ENCODE assay signal across 23 cellular contexts in genomic region chr2:235499306-235499812, GRCh38. TPM values are rescaled to one million over a fixed set of nuclear protein-coding genes. Genes with fewer than 3 reads are reported as not detected.
DNase-seq lines count a peak whose midpoint lies in the region; ATAC-seq and TF ChIP-seq lines count a peak whose summit lies in the region.
"Had no signal": no experiment of that assay in that cellular context is flagged by ENCODE, and none has a peak within 500 bp of the region (broad histone marks: within the 10 kb centered on the region; RNA-seq: fewer than 3 reads in every experiment).

No MANE protein-coding gene starts in this region.

- H3F3A ChIP-seq in neural progenitor cell (ENCODE audit: low read depth) = peaks cover 26% of the 10 kb centered on the region

- H3K36me3 Mint-ChIP-seq in WTC11 (no peaks in the 10 kb centered on the region), neural progenitor cell (peaks cover 16% of the 10 kb centered on the region)
- H3K36me3 Mint-ChIP-seq: CD8-positive, alpha-beta T cell had no signal

- TF ChIP-seq CTCF in WTC11 (IDR thresholded peaks at IDR 0.05) = no peak
- TF ChIP-seq CTCF in adrenal gland (IDR thresholded peaks at IDR 0.05) = no peak
- no peak for TF ChIP-seq CTCF in neural progenitor cell (IDR thresholded peaks at IDR 0.05)

- H2BK120ac ChIP-seq in mesenchymal stem cell (ENCODE audit: low read depth, low read length) = no peak overlapping the region

- POLR2A ChIA-PET in WTC11 (lab: Charles Lee) = no interaction called here

- H4K91ac ChIP-seq in mesenchymal stem cell (ENCODE audit: low read length) = no peak overlapping the region

- no peak overlapping the region for H3K18ac ChIP-seq in mesenchymal stem cell (ENCODE audit: low read depth in 1 of 2, low read length in 2 of 2)

- H2BK5ac ChIP-seq in mesenchymal stem cell (ENCODE audit: low read depth, low read length, poor library complexity, severe bottlenecking) = no peak overlapping the region

- H3K27me3 ChIP-seq in mesenchymal stem cell (ENCODE audit: control insufficient read depth in 1 of 2, insufficient read depth in 1 of 2, low read length in 2 of 2) (no peaks in the 10 kb centered on the region), adrenal gland (no peaks in the 10 kb centered on the region), neural progenitor cell (no peaks in the 10 kb centered on the region)
- H3K27me3 ChIP-seq: MG63 had no signal

- TF ChIP-seq EP300 in Ishikawa (IDR thresholded peaks at IDR 0.05; ENCODE audit: borderline replicate concordance) = no peak

- no peak overlapping the region for H3K9ac ChIP-seq in mesenchymal stem cell (ENCODE audit: low read length)
- no peak overlapping the region for H3K9ac ChIP-seq in neural progenitor cell

- H3K27ac ChIP-seq in mesenchymal stem cell (ENCODE audit: low read length, poor library complexity, severe bottlenecking) (no peak overlapping the region), adrenal gland (no peak overlapping the region), neural progenitor cell (no peak overlapping the region)
- H3K27ac ChIP-seq: 22Rv1, RWPE1, SK-N-MC had no signal

- CTCF ChIA-PET in WTC11 (lab: Charles Lee) = interaction anchor here (1.5 to 4.1 kb wide), 4 partner anchors 15 to 247 kb away, joined by 5 to 17 read pairs (median 7); no protein-coding TSS in a partner anchor

- H3K4me3 Mint-ChIP-seq in WTC11 (no peak overlapping the region), neural progenitor cell (no peak overlapping the region)
- H3K4me3 Mint-ChIP-seq: CD8-positive, alpha-beta T cell; H9 had no signal

- H2BK15ac ChIP-seq in mesenchymal stem cell (ENCODE audit: low read depth, poor library complexity, severe bottlenecking) = peak overlapping the region; percentile 60

- no peak overlapping the region for H2AK5ac ChIP-seq in mesenchymal stem cell (ENCODE audit: low read length, severe bottlenecking)

- H3K4me2 ChIP-seq in mesenchymal stem cell (ENCODE audit: low read length, poor library complexity, severe bottlenecking) = no peak overlapping the region
- no peak overlapping the region for H3K4me2 ChIP-seq in neural progenitor cell

- H3K4me1 Mint-ChIP-seq in WTC11 (peaks cover 82% of the 10 kb centered on the region), neural progenitor cell (peaks cover 85% of the 10 kb centered on the region)

- in situ Hi-C loops in KBM-7 (cut with MboI; ENCODE audit: low pct_unique_long_range_greater_than_20kb, low sequenced_read_pairs) = no loop called here

- DNase-seq in NCI-H2107 treated with DMSO at 0.1 percent for 48 hours (lab: John Stamatoyannopoulos, UW; ENCODE audit: unreplicated experiment) (peak; percentile 48), NCI-H2107 (lab: John Stamatoyannopoulos, UW) (no peak), WTC11 (ENCODE audit: low spot score) (no peak), mesenchymal stem cell (no peak), KBM-7 (no peak), adrenal gland (no peak), neural progenitor cell (ENCODE audit: low spot score) (no peak)
- DNase-seq: AML-193; CD8-positive, alpha-beta T cell; DND-41; IMR-90; MG63; NCI-H1048; NCI-H1417 treated with DMSO at 0.1 percent for 48 hours; NCI-H187 treated with DMSO at 0.1 percent for 48 hours; NCI-H226; NCI-H526 treated with DMSO at 0.1 percent for 48 hours; SHP77 treated with DMSO at 0.1 percent for 48 hours had no signal

- peaks cover 25% of the 10 kb centered on the region for H3K79me1 ChIP-seq in mesenchymal stem cell (replicated peaks; ENCODE audit: low read length, poor library complexity, severe bottlenecking)

- H3K27ac Mint-ChIP-seq in WTC11 (peak overlapping the region; percentile 80), neural progenitor cell (no peak overlapping the region)
- H3K27ac Mint-ChIP-seq: CD8-positive, alpha-beta T cell had no signal

- no peak overlapping the region for H3K14ac ChIP-seq in mesenchymal stem cell (ENCODE audit: low read length in 2 of 2)

- peaks cover 0 to 8% of the 10 kb centered on the region in 2 experiments for H3K36me3 ChIP-seq in mesenchymal stem cell (ENCODE audit: control insufficient read depth in 1 of 2, insufficient read depth in 2 of 2, low read depth in 1 of 2, low read length in 2 of 2)
- no peaks in the 10 kb centered on the region for H3K36me3 ChIP-seq in adrenal gland (replicated peaks in 1 of 2)
- no peaks in the 10 kb centered on the region for H3K36me3 ChIP-seq in neural progenitor cell
- H3K36me3 ChIP-seq: MG63 had no signal

- no peak for TF ChIP-seq RAD21 in Ishikawa (IDR thresholded peaks at IDR 0.05; ENCODE audit: low read depth)

- peaks cover 40% of the 10 kb centered on the region for H3K4me1 ChIP-seq in mesenchymal stem cell (ENCODE audit: control insufficient read depth, insufficient read depth, low read depth, low read length)
- peaks cover 12 to 23% of the 10 kb centered on the region in 2 donors for H3K4me1 ChIP-seq in adrenal gland (replicated peaks in 1 of 2)
- peaks cover 86% of the 10 kb centered on the region for H3K4me1 ChIP-seq in neural progenitor cell

- no peak overlapping the region for H3K4ac ChIP-seq in mesenchymal stem cell (ENCODE audit: low read depth in 1 of 2, low read length in 2 of 2)

- no peak for TF ChIP-seq POLR2A in adrenal gland (IDR thresholded peaks at IDR 0.05)

- peaks cover 93% of the 10 kb centered on the region for H4K20me1 ChIP-seq in neural progenitor cell (ENCODE audit: low read depth)

- no peak overlapping the region for H3K4me3 ChIP-seq in mesenchymal stem cell (ENCODE audit: insufficient read depth in 1 of 2, low read depth in 1 of 2, low read length in 2 of 2)
- H3K4me3 ChIP-seq in adrenal gland = no peak overlapping the region
- H3K4me3 ChIP-seq in neural progenitor cell = no peak overlapping the region
- H3K4me3 ChIP-seq: MG63, SK-N-MC had no signal

- no peak overlapping the region for H3K23ac ChIP-seq in mesenchymal stem cell (ENCODE audit: low read length in 2 of 2)

- H3K9me3 Mint-ChIP-seq in WTC11 (no peaks in the 10 kb centered on the region), neural progenitor cell (no peaks in the 10 kb centered on the region)
- H3K9me3 Mint-ChIP-seq: CD8-positive, alpha-beta T cell; H9 had no signal

- WGBS in mesenchymal stem cell = 96% methylated on average over 11 of the region's 11 CpGs
- WGBS in adrenal gland, 4 donors = 94 to 97% (median 96%) methylated on average over 8 to 11 of the region's 11 CpGs

- no peak overlapping the region for H2BK12ac ChIP-seq in mesenchymal stem cell (ENCODE audit: low read length in 2 of 2)

- no peak overlapping the region for H2AFZ ChIP-seq in mesenchymal stem cell (ENCODE audit: low read depth, low read length)
- H2AFZ ChIP-seq in neural progenitor cell (replicated peaks) = no peak overlapping the region

- H3K9me3 ChIP-seq in mesenchymal stem cell (ENCODE audit: control insufficient read depth, low read length) (no peaks in the 10 kb centered on the region), adrenal gland (replicated peaks in 1 of 3) (no peaks in the 10 kb centered on the region), neural progenitor cell (ENCODE audit: low read depth) (no peaks in the 10 kb centered on the region)
- H3K9me3 ChIP-seq: MG63 had no signal

- H3K27me3 Mint-ChIP-seq in WTC11 (ENCODE audit: low read depth) (peaks cover 9% of the 10 kb centered on the region), neural progenitor cell (ENCODE audit: insufficient read depth, low read depth) (peaks cover 14% of the 10 kb centered on the region)

- ATAC-seq in WTC11 = no peak
- ATAC-seq: CD8-positive, alpha-beta T cell had no signal

- intact Hi-C loops in adrenal gland (cut with DNase I) = loop anchor here (10.0 kb wide), 1 partner anchor 365 kb away; no protein-coding TSS in a partner anchor

- H4K8ac ChIP-seq in mesenchymal stem cell (ENCODE audit: low read length) = no peak overlapping the region

- H3K79me2 ChIP-seq in neural progenitor cell (ENCODE audit: low read depth) = peaks cover 98% of the 10 kb centered on the region

TF ChIP-seq in Ishikawa, 13 proteins besides CTCF, POLR2A, EP300 and RAD21:
- no peak for TF ChIP-seq CREB1 (IDR thresholded peaks at IDR 0.05; ENCODE audit: low read depth)
- peak; percentile 71 for TF ChIP-seq MAX (IDR thresholded peaks at IDR 0.05)
- 0 out of 2 replicates have a peak, but pooled peaks have one; percentile 35 for TF ChIP-seq TCF12 (IDR thresholded peaks at IDR 0.05; ENCODE audit: low read depth)
TF ChIP-seq in Ishikawa: peak in this region for 2.

TF ChIP-seq in WTC11, 78 proteins besides CTCF, POLR2A, EP300 and RAD21 (continues in another document):
- no peak for TF ChIP-seq ZMAT4 (CRISPR knock-in tag; IDR thresholded peaks at IDR 0.05)
- no peak for TF ChIP-seq AR (CRISPR knock-in tag; IDR thresholded peaks at IDR 0.05)

RNA-seq across cellular contexts. Expression of gene AGAP1, which starts 5.5 kb away (rescaled TPM):
- total RNA-seq in WTC11 (2021) (46.2 to 49.3 TPM (median 49.1 TPM) in 3 replicates), adrenal gland (10 to 100 TPM; 12.9 to 29.6 (median 18.9) TPM), neural progenitor cell (ENCODE audit: low replicate concordance) (20.4 and 26.9 TPM in 2 replicates)
- 19.4 TPM for polyA plus RNA-seq in mesenchymal stem cell (2013, experiment 1 of 2)
- polyA plus RNA-seq in mesenchymal stem cell (2013, experiment 2 of 2) = 19.3 TPM
- polyA plus RNA-seq in adrenal gland = 10 to 100 TPM in 1 of 3 donors, 1 to 10 TPM in 2; 5.3 to 11.0 (median 7.0) TPM
